8 cellular contexts compared by ENCODE assay signal in genomic region chr6:137799950-137800568, GRCh38.
DNase-seq lines count a peak whose midpoint lies in the region; ATAC-seq and TF ChIP-seq lines count a peak whose summit lies in the region.

No MANE protein-coding gene starts in this region.

- H4K20me1 ChIP-seq in neural progenitor cell (ENCODE audit: low read depth) = no peaks in the 10 kb centered on the region

- no peak overlapping the region for H3K27ac ChIP-seq in neural progenitor cell

- H3K9ac ChIP-seq in neural progenitor cell = no peak overlapping the region

- H3K4me2 ChIP-seq in neural progenitor cell = no peak overlapping the region

- peak; percentile 75 for DNase-seq in CD1c-positive myeloid dendritic cell (ENCODE audit: extremely low spot score)
- peak; percentile 75 for DNase-seq in NAMALWA (ENCODE audit: low spot score)
- peak; percentile 62 for DNase-seq in activated CD4-positive, alpha-beta memory T cell treated with anti-CD3 and anti-CD28 coated beads, Interleukin-2, amount 10 ng/mL, durations not matched to agents 7 days and 5 days
- peak; percentile 48 for DNase-seq in neural progenitor cell (ENCODE audit: low spot score)
- DNase-seq in hepatic stellate cell (ENCODE audit: low spot score) = no peak

- H3K4me3 ChIP-seq in neural progenitor cell = no peak overlapping the region

- peak; percentile 57 for TF ChIP-seq CTCF in neural progenitor cell (IDR thresholded peaks at IDR 0.05)

- H3K4me1 Mint-ChIP-seq in activated CD4-positive, alpha-beta memory T cell treated with anti-CD3 and anti-CD28 coated beads, Interleukin-2, amount 10 ng/mL, durations not matched to agents 7 days and 5 days = peaks cover 45% of the 10 kb centered on the region
- H3K4me1 Mint-ChIP-seq in neural progenitor cell = peaks cover 2% of the 10 kb centered on the region

- H3K27me3 ChIP-seq in neural progenitor cell = no peaks in the 10 kb centered on the region

- H3K27ac Mint-ChIP-seq in activated CD4-positive, alpha-beta memory T cell treated with anti-CD3 and anti-CD28 coated beads, Interleukin-2, amount 10 ng/mL, durations not matched to agents 7 days and 5 days = peak overlapping the region; percentile 13
- H3K27ac Mint-ChIP-seq in neural progenitor cell = peak overlapping the region; percentile 39

- CTCF ChIA-PET in activated CD4-positive, alpha-beta memory T cell treated with anti-CD3 and anti-CD28 coated beads, Interleukin-2, amount 10 ng/mL, durations not matched to agents 7 days and 5 days (lab: Charles Lee) = interaction anchor here (0.7 to 2.7 kb wide), 25 partner anchors 9 to 207 kb away, joined by 3 to 28 read pairs (median 4); partner anchors contain the start of gene TNFAIP3

- ATAC-seq in GM19372 (IDR thresholded peaks at IDR 0.05; ENCODE audit: low read depth, unreplicated experiment) (peak; percentile 63), esophagus mucosa (peak; percentile 82), GM19455 (IDR thresholded peaks at IDR 0.05; ENCODE audit: unreplicated experiment) (no peak)

- POLR2A ChIA-PET in activated CD4-positive, alpha-beta memory T cell treated with anti-CD3 and anti-CD28 coated beads, Interleukin-2, amount 10 ng/mL, durations not matched to agents 7 days and 5 days (lab: Charles Lee) = interaction anchor here (0.6 to 2.5 kb wide), 9 partner anchors 20 to 175 kb away, joined by 3 to 13 read pairs (median 4); partner anchors contain the start of gene TNFAIP3

- H3F3A ChIP-seq in neural progenitor cell (ENCODE audit: low read depth) = no peaks in the 10 kb centered on the region

- H3K36me3 Mint-ChIP-seq in activated CD4-positive, alpha-beta memory T cell treated with anti-CD3 and anti-CD28 coated beads, Interleukin-2, amount 10 ng/mL, durations not matched to agents 7 days and 5 days (ENCODE audit: low read depth) = no peaks in the 10 kb centered on the region
- H3K36me3 Mint-ChIP-seq in neural progenitor cell = no peaks in the 10 kb centered on the region

- peaks cover 3% of the 10 kb centered on the region for H3K9me3 Mint-ChIP-seq in activated CD4-positive, alpha-beta memory T cell treated with anti-CD3 and anti-CD28 coated beads, Interleukin-2, amount 10 ng/mL, durations not matched to agents 7 days and 5 days
- H3K9me3 Mint-ChIP-seq in neural progenitor cell = no peaks in the 10 kb centered on the region

- H3K9me3 ChIP-seq in neural progenitor cell (ENCODE audit: low read depth) = no peaks in the 10 kb centered on the region

- no peaks in the 10 kb centered on the region for H3K79me2 ChIP-seq in neural progenitor cell (ENCODE audit: low read depth)

- H3K36me3 ChIP-seq in neural progenitor cell = no peaks in the 10 kb centered on the region

- no peak overlapping the region for H3K4me3 Mint-ChIP-seq in activated CD4-positive, alpha-beta memory T cell treated with anti-CD3 and anti-CD28 coated beads, Interleukin-2, amount 10 ng/mL, durations not matched to agents 7 days and 5 days
- H3K4me3 Mint-ChIP-seq in neural progenitor cell = no peak overlapping the region

- peak overlapping the region; percentile 42 for H2AFZ ChIP-seq in neural progenitor cell (replicated peaks)

- peaks cover 5% of the 10 kb centered on the region for H3K4me1 ChIP-seq in neural progenitor cell

- no peaks in the 10 kb centered on the region for H3K27me3 Mint-ChIP-seq in activated CD4-positive, alpha-beta memory T cell treated with anti-CD3 and anti-CD28 coated beads, Interleukin-2, amount 10 ng/mL, durations not matched to agents 7 days and 5 days
- H3K27me3 Mint-ChIP-seq in neural progenitor cell (ENCODE audit: insufficient read depth, low read depth) = no peaks in the 10 kb centered on the region
